ENCODE assay signal across 13 cellular contexts in genomic region chr16:67931712-67932461, GRCh38. TPM values are rescaled to one million over a fixed set of nuclear protein-coding genes. Genes with fewer than 3 reads are reported as not detected.
A peak's percentile ranks its signal among the peaks of the same experiment; 100 is the strongest.
DNase-seq lines count a peak whose midpoint lies in the region; ATAC-seq and TF ChIP-seq lines count a peak whose summit lies in the region.
"Had no signal": no experiment of that assay in that cellular context is flagged by ENCODE, and none has a peak within 500 bp of the region (broad histone marks: within the 10 kb centered on the region; RNA-seq: fewer than 3 reads in every experiment).

Gene CTRL (minus strand): TSS chr16:67931862. CDS start chr16:67931852, 10 bp downstream.

- TF ChIP-seq CTCF in WERI-Rb-1 (IDR thresholded peaks at IDR 0.05; ENCODE audit: low read depth, low read length): peak; percentile 31
- peak; percentile 18 to 32 for TF ChIP-seq CTCF in fibroblast of lung (conservative IDR thresholded peaks at IDR 0.05 in 1 of 2, IDR thresholded peaks at IDR 0.05 in 1 of 2; ENCODE audit: low read depth in 1 of 2, low read length in 2 of 2)

- H3K27me3 Mint-ChIP-seq in activated naive CD4-positive, alpha-beta T cell treated with anti-CD3 and anti-CD28 coated beads, Interleukin-2, amount 50 U/mL, for 24 hours: no peaks in the 10 kb centered on the region
- H3K27me3 Mint-ChIP-seq in stimulated activated memory B cell treated with anti-CD40 and anti-IgM and Interleukin-4, amounts not matched to agents 10 μg/mL and 1 μg/mL and 100 μg/mL, for 72 hours: no peaks in the 10 kb centered on the region

- no peak within 1 kb of the TSS for H2AFZ ChIP-seq in fibroblast of lung (ENCODE audit: low read length)
- H2AFZ ChIP-seq: PC-9 had no signal

- intact Hi-C loops in Right ventricle myocardium superior (cut with DNase I): no loop called here

- peaks cover 1% of the 10 kb centered on the region for H3K79me2 ChIP-seq in fibroblast of lung (ENCODE audit: control insufficient read depth, insufficient read depth, low read length)

- H3K36me3 ChIP-seq in WERI-Rb-1 (peaks cover 4% of the 10 kb centered on the region), fibroblast of lung (ENCODE audit: control insufficient read depth, insufficient read depth, low read length) (peaks cover 14% of the 10 kb centered on the region)

- H3K9me3 ChIP-seq in WERI-Rb-1 (ENCODE audit: severe bottlenecking) (no peaks in the 10 kb centered on the region), fibroblast of lung (ENCODE audit: control insufficient read depth, insufficient read depth, low read depth, low read length) (no peaks in the 10 kb centered on the region)

- peaks cover 9% of the 10 kb centered on the region for H3K4me1 ChIP-seq in fibroblast of lung (ENCODE audit: control insufficient read depth, extremely low read depth, insufficient read depth, low read length)

- H3K4me2 ChIP-seq in fibroblast of lung (ENCODE audit: extremely low read depth, insufficient read depth, low read length): no peak within 1 kb of the TSS
- H3K4me2 ChIP-seq: PC-9 had no signal

- peaks cover 30% of the 10 kb centered on the region for H3K4me1 Mint-ChIP-seq in activated naive CD4-positive, alpha-beta T cell treated with anti-CD3 and anti-CD28 coated beads, Interleukin-2, amount 50 U/mL, for 24 hours
- peaks cover 33% of the 10 kb centered on the region for H3K4me1 Mint-ChIP-seq in stimulated activated memory B cell treated with anti-CD40 and anti-IgM and Interleukin-4, amounts not matched to agents 10 μg/mL and 1 μg/mL and 100 μg/mL, for 72 hours

- H3K4me3 ChIP-seq in WERI-Rb-1 (ENCODE audit: low read depth, low read length) (no peak within 1 kb of the TSS), fibroblast of lung (replicated peaks in 1 of 4; ENCODE audit: control extremely low read depth in 1 of 4, insufficient read depth in 1 of 4, low read depth in 3 of 4, low read length in 4 of 4) (no peak within 1 kb of the TSS)
- H3K4me3 ChIP-seq: PC-9 had no signal

- DNase-seq in activated naive CD4-positive, alpha-beta T cell treated with Interleukin-2 at 50 U/mL for 16 hours: no peak
- DNase-seq in WERI-Rb-1 (no peak), fibroblast of lung (ENCODE audit: low read depth in 2 of 2) (no peak), NCI-H2227 treated with DMSO at 0.1 percent for 48 hours (lab: John Stamatoyannopoulos, UW) (no peak), Right ventricle myocardium superior (no peak), OCI-M2 (lab: John Stamatoyannopoulos, UW; ENCODE audit: unreplicated experiment) (no peak)
- DNase-seq: left ventricle myocardium superior; NCI-H446; PC-9; stimulated activated CD4-positive, alpha-beta T cell treated with anti-CD3 and anti-CD28 coated beads, Interleukin-15, amount 100 ng/mL, for 24 hours; T1000 had no signal

- no peaks in the 10 kb centered on the region for H3K9me3 Mint-ChIP-seq in activated naive CD4-positive, alpha-beta T cell treated with anti-CD3 and anti-CD28 coated beads, Interleukin-2, amount 50 U/mL, for 24 hours
- H3K9me3 Mint-ChIP-seq in stimulated activated memory B cell treated with anti-CD40 and anti-IgM and Interleukin-4, amounts not matched to agents 10 μg/mL and 1 μg/mL and 100 μg/mL, for 72 hours: no peaks in the 10 kb centered on the region

- no peaks in the 10 kb centered on the region for H4K20me1 ChIP-seq in fibroblast of lung (ENCODE audit: control insufficient read depth, extremely low read depth, insufficient read depth, low read length)

- no peak within 1 kb of the TSS for H3K9ac ChIP-seq in fibroblast of lung (ENCODE audit: insufficient read depth, low read length)

- H3K27me3 ChIP-seq in WERI-Rb-1 (ENCODE audit: insufficient read depth, low read depth, severe bottlenecking) (no peaks in the 10 kb centered on the region), fibroblast of lung (ENCODE audit: control insufficient read depth, insufficient read depth, low read length) (no peaks in the 10 kb centered on the region)

- peak within 1 kb of the TSS; percentile 17 for H3K27ac Mint-ChIP-seq in activated naive CD4-positive, alpha-beta T cell treated with anti-CD3 and anti-CD28 coated beads, Interleukin-2, amount 50 U/mL, for 24 hours
- peak within 1 kb of the TSS; percentile 74 for H3K27ac Mint-ChIP-seq in stimulated activated memory B cell treated with anti-CD40 and anti-IgM and Interleukin-4, amounts not matched to agents 10 μg/mL and 1 μg/mL and 100 μg/mL, for 72 hours

- no peak within 1 kb of the TSS for H3K4me3 Mint-ChIP-seq in activated naive CD4-positive, alpha-beta T cell treated with anti-CD3 and anti-CD28 coated beads, Interleukin-2, amount 50 U/mL, for 24 hours
- H3K4me3 Mint-ChIP-seq in stimulated activated memory B cell treated with anti-CD40 and anti-IgM and Interleukin-4, amounts not matched to agents 10 μg/mL and 1 μg/mL and 100 μg/mL, for 72 hours: no peak within 1 kb of the TSS

- peaks cover 7% of the 10 kb centered on the region for H3K36me3 Mint-ChIP-seq in activated naive CD4-positive, alpha-beta T cell treated with anti-CD3 and anti-CD28 coated beads, Interleukin-2, amount 50 U/mL, for 24 hours
- peaks cover 59% of the 10 kb centered on the region for H3K36me3 Mint-ChIP-seq in stimulated activated memory B cell treated with anti-CD40 and anti-IgM and Interleukin-4, amounts not matched to agents 10 μg/mL and 1 μg/mL and 100 μg/mL, for 72 hours

- no peak for ATAC-seq in stimulated activated memory B cell treated with anti-CD40 and anti-IgM and Interleukin-4, amounts not matched to agents 10 μg/mL and 1 μg/mL and 100 μg/mL, for 72 hours
- no peak for ATAC-seq in Right ventricle myocardium superior (ENCODE audit: poor library complexity)
- ATAC-seq: left ventricle myocardium superior had no signal

- no peak within 1 kb of the TSS for H3K27ac ChIP-seq in WERI-Rb-1
- H3K27ac ChIP-seq in fibroblast of lung (ENCODE audit: insufficient read depth, low read length): no peak within 1 kb of the TSS
- H3K27ac ChIP-seq: PC-9 had no signal

RNA-seq across cellular contexts. Expression of gene CTRL, which starts in this region (rescaled TPM):
- total RNA-seq in fibroblast of lung: 0.26 and 0.33 TPM in 2 replicates
- polyA plus RNA-seq in fibroblast of lung: 0.14 and 0.53 TPM in 2 replicates
- polyA plus RNA-seq in fibroblast of lung (2012): 0.24 and 0.41 TPM in 2 replicates
- polyA minus RNA-seq in fibroblast of lung (ENCODE audit: low replicate concordance): 15.6 TPM in 1 of 2 replicates, not detected in the other
- total RNA-seq in Right ventricle myocardium superior: 0.78 TPM
